8 cellular contexts compared by ENCODE assay signal in the genomic region with DNA sequence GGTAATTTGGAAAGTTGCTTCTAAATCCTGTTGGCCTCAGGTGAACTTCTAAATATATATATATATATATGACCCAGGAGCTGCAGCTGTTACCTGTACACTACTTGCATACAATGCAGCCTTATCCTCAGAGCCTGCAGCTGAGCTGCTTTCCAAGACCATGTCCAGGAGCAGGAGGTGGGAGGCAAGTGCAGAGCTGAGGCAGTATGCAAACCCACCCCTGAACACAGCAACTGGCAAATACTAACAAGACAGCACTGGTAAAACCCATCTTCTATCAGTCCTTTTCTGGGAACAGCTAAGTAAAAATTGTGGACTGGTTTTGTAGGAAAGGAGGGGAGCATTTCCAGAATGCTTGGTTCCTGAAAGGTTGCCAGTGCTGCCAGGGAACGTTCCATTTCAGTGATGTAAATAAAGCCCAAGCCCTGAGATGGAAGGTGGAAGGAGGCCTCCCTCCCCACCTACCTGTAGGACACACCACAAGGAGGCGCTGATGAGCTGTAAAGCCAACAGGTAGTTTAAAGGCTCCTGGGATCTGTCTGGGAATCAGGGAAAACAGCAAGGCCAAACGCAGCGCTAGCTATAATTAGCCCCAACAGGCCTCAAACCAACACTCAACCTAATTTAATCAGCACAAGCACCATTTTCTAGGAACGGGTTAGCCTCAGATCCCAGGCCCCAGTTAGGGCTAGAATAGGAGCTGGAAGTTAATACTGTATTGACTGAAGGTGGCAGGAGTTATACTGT.
DNase-seq lines count a peak whose midpoint lies in the region; ATAC-seq and TF ChIP-seq lines count a peak whose summit lies in the region.

No MANE protein-coding gene starts in this region.

- H3K27me3 ChIP-seq in CD8-positive, alpha-beta T cell (ENCODE audit: insufficient read depth, low read length): no peaks in the 10 kb centered on the region
- no peaks in the 10 kb centered on the region for H3K27me3 ChIP-seq in transverse colon

- H3K4me1 Mint-ChIP-seq in CD8-positive, alpha-beta T cell (ENCODE audit: low read depth): peaks cover 3% of the 10 kb centered on the region
- no peaks in the 10 kb centered on the region for H3K4me1 Mint-ChIP-seq in activated naive CD4-positive, alpha-beta T cell treated with anti-CD3 and anti-CD28 coated beads for 36 hours (ENCODE audit: low read depth)

- peak; percentile 54 for ATAC-seq in CD8-positive, alpha-beta T cell
- ATAC-seq in GM21576 (IDR thresholded peaks at IDR 0.05; ENCODE audit: unreplicated experiment): peak; percentile 44

- peaks cover 10% of the 10 kb centered on the region for H3K4me1 ChIP-seq in CD8-positive, alpha-beta T cell (ENCODE audit: insufficient read depth, low read length)
- peaks cover 0 to 17% (median 8%) of the 10 kb centered on the region in 4 donors for H3K4me1 ChIP-seq in transverse colon

- no peak for TF ChIP-seq EP300 in transverse colon (IDR thresholded peaks at IDR 0.05; ENCODE audit: low read depth)

- POLR2A ChIA-PET in CD8-positive, alpha-beta T cell (lab: Charles Lee): interaction anchor here (0.7 to 3.9 kb wide), 9 partner anchors 8 to 176 kb away, joined by 3 to 60 read pairs (median 4); a partner anchor contains a TSS

- H3K36me3 ChIP-seq in CD8-positive, alpha-beta T cell (ENCODE audit: insufficient read depth, low read length): no peaks in the 10 kb centered on the region
- peaks cover 4% of the 10 kb centered on the region for H3K36me3 ChIP-seq in SK-N-MC (ENCODE audit: insufficient read depth, low read length)
- no peaks in the 10 kb centered on the region for H3K36me3 ChIP-seq in transverse colon

- intact Hi-C loops in CD8-positive, alpha-beta T cell (cut with DNase I, micrococcal nuclease): loop anchor here (1.0 to 10.0 kb wide), 7 partner anchors 78 to 1001 kb away; a partner anchor contains a TSS
- intact Hi-C loops in activated naive CD4-positive, alpha-beta T cell treated with anti-CD3 and anti-CD28 coated beads for 36 hours (cut with micrococcal nuclease): loop anchor here (1.0 kb wide), 5 partner anchors 36 to 283 kb away; a partner anchor contains a TSS
- intact Hi-C loops in transverse colon (cut with DNase I; ENCODE audit: low total_unique reads): loop anchor here (2.0 kb wide), 1 partner anchor 149 kb away; a partner anchor contains a TSS

- H3K9me3 Mint-ChIP-seq in CD8-positive, alpha-beta T cell: no peaks in the 10 kb centered on the region
- no peaks in the 10 kb centered on the region for H3K9me3 Mint-ChIP-seq in activated naive CD4-positive, alpha-beta T cell treated with anti-CD3 and anti-CD28 coated beads for 36 hours

- no peak overlapping the region for H3K9ac ChIP-seq in SK-N-MC (ENCODE audit: insufficient read length)

- CTCF ChIA-PET in CD8-positive, alpha-beta T cell (lab: Charles Lee): interaction anchor here (0.7 to 8.8 kb wide), 56 partner anchors 9 to 997 kb away, joined by 3 to 269 read pairs (median 4); a partner anchor contains a TSS
- CTCF ChIA-PET in activated naive CD4-positive, alpha-beta T cell treated with anti-CD3 and anti-CD28 coated beads for 36 hours (lab: Charles Lee): interaction anchor here (0.5 to 12.7 kb wide), 53 partner anchors 9 to 328 kb away, joined by 3 to 328 read pairs (median 5); a partner anchor contains a TSS

- peak overlapping the region; percentile 45 for H3K27ac Mint-ChIP-seq in CD8-positive, alpha-beta T cell
- no peak overlapping the region for H3K27ac Mint-ChIP-seq in activated naive CD4-positive, alpha-beta T cell treated with anti-CD3 and anti-CD28 coated beads for 36 hours

- no peak overlapping the region for H3K27ac ChIP-seq in CD8-positive, alpha-beta T cell (ENCODE audit: low read depth, low read length)
- no peak overlapping the region for H3K27ac ChIP-seq in SK-N-MC
- peak overlapping the region; percentile 4 to 58 (median 32) for H3K27ac ChIP-seq in transverse colon

- 0 to 8% methylated on average over 2 to 5 of the region's 5 CpGs for WGBS in transverse colon (ENCODE audit: low coverage in 1 of 2), 2 donors

- DNase-seq in CD8-positive, alpha-beta T cell: peak; percentile 52 to 86 (median 77)
- DNase-seq in NAMALWA (ENCODE audit: low spot score) (peak; percentile 76), SK-N-MC (ENCODE audit: low read depth, low spot score) (peak; percentile 63), glomerular visceral epithelial cell (ENCODE audit: extremely low spot score) (peak; percentile 89), pons (ENCODE audit: low spot score) (peak; percentile 80), transverse colon (peak; percentile 93)
- DNase-seq in activated naive CD4-positive, alpha-beta T cell treated with anti-CD3 and anti-CD28 coated beads for 36 hours: peak; percentile 93

- no peak overlapping the region for H3K4me3 ChIP-seq in CD8-positive, alpha-beta T cell (ENCODE audit: low read depth, low read length)
- H3K4me3 ChIP-seq in SK-N-MC (no peak overlapping the region), transverse colon (no peak overlapping the region)

- H3K4me3 Mint-ChIP-seq in CD8-positive, alpha-beta T cell: no peak overlapping the region
- H3K4me3 Mint-ChIP-seq in activated naive CD4-positive, alpha-beta T cell treated with anti-CD3 and anti-CD28 coated beads for 36 hours: no peak overlapping the region

- peak; percentile 96 for TF ChIP-seq CTCF in CD8-positive, alpha-beta T cell (IDR thresholded peaks at IDR 0.05)
- TF ChIP-seq CTCF in transverse colon (IDR thresholded peaks at IDR 0.05): peak; percentile 76 to 94 (median 88)

- no peaks in the 10 kb centered on the region for H3K27me3 Mint-ChIP-seq in CD8-positive, alpha-beta T cell (ENCODE audit: low read depth)
- H3K27me3 Mint-ChIP-seq in activated naive CD4-positive, alpha-beta T cell treated with anti-CD3 and anti-CD28 coated beads for 36 hours (ENCODE audit: low read depth): no peaks in the 10 kb centered on the region

- in situ Hi-C loops in transverse colon (cut with MboI; ENCODE audit: low pct_ligation_motif_present in 1 of 4, low pct_unique_long_range_greater_than_20kb in 1 of 4, low sequenced_read_pairs in 3 of 4): loop anchor here in 3 of 4 donors (5.0 to 10.0 kb wide), 3 partner anchors 59 to 151 kb away; a partner anchor contains a TSS

- no peak for TF ChIP-seq POLR2A in transverse colon (IDR thresholded peaks at IDR 0.05)

- peaks cover 5% of the 10 kb centered on the region for H3K36me3 Mint-ChIP-seq in CD8-positive, alpha-beta T cell
- no peaks in the 10 kb centered on the region for H3K36me3 Mint-ChIP-seq in activated naive CD4-positive, alpha-beta T cell treated with anti-CD3 and anti-CD28 coated beads for 36 hours (ENCODE audit: low read depth)

- no peaks in the 10 kb centered on the region for H3K9me3 ChIP-seq in CD8-positive, alpha-beta T cell (ENCODE audit: low read length)
- H3K9me3 ChIP-seq in SK-N-MC (ENCODE audit: low read depth, low read length): no peaks in the 10 kb centered on the region
- H3K9me3 ChIP-seq in transverse colon: no peaks in the 10 kb centered on the region

Comparison
In these comparisons a context has a peak if more than half of its experiments do, and no peak if none do; other contexts are left out.
1. H3K27ac ChIP-seq: peak in transverse colon (4 of 4); none in CD8-positive, alpha-beta T cell (single experiment) and SK-N-MC (single experiment).
2. Peak in every context shown above with its lines, with median percentiles within 50 percentile points of each other: DNase-seq.